Comparison of ENCODE assay signal across 1 cellular context in the genomic region with DNA sequence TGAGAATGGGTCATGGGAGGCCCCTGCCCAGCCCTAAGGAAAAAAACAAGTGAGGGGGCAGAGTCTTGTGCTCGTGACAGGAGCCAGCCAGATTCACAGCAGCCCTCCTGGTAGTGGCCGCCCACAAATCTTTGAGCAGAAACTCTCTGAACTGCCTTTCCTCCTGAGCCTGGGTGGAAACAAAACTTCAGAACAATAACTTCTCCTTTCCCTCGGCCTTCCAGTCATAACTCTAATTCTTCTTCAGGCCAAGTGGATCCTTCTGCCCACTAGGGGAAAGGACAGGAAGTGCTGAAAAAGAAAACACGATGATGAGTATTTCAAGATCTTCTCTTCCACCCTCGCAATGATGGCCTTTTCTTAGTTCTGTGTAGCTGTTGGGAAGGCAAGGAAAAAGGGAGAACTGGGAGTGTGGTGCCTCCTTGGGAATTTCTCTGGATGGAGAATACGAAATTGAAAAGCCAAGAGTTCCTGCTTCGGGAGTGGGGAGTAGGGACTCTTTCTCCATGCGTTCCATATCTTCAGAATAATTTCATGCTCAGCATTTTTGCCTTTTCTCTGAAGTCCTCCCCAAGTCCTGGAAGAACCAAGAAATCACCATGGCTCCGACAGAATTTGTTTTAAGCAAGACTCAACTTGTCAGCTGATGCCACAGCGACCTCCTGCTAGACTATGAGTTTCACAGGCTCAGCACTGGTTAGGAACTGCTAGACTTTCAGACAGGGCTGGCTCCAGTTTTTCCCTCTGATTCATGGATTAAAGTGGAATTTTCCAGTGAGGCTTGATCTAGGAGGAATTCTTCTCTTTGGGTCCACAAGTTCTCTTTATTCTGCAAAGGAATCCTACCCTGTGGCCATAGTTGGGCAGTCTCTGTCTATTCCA.
TF ChIP-seq lines count a peak whose summit lies in the region.

No MANE protein-coding gene starts in this region.

TF ChIP-seq in H1, 55 proteins besides CTCF, POLR2A, EP300 and RAD21 (continued from another document):
- TF ChIP-seq, protein P1, sequence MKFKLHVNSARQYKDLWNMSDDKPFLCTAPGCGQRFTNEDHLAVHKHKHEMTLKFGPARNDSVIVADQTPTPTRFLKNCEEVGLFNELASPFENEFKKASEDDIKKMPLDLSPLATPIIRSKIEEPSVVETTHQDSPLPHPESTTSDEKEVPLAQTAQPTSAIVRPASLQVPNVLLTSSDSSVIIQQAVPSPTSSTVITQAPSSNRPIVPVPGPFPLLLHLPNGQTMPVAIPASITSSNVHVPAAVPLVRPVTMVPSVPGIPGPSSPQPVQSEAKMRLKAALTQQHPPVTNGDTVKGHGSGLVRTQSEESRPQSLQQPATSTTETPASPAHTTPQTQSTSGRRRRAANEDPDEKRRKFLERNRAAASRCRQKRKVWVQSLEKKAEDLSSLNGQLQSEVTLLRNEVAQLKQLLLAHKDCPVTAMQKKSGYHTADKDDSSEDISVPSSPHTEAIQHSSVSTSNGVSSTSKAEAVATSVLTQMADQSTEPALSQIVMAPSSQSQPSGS (IDR thresholded peaks at IDR 0.05; ENCODE audit: low read length): no peak
- TF ChIP-seq TAF1 (IDR thresholded peaks at IDR 0.05; ENCODE audit: low read depth, low read length): no peak
- TF ChIP-seq KDM4A (IDR thresholded peaks at IDR 0.05; ENCODE audit: low read depth, low read length, severe bottlenecking): no peak
- TF ChIP-seq, protein P2, sequence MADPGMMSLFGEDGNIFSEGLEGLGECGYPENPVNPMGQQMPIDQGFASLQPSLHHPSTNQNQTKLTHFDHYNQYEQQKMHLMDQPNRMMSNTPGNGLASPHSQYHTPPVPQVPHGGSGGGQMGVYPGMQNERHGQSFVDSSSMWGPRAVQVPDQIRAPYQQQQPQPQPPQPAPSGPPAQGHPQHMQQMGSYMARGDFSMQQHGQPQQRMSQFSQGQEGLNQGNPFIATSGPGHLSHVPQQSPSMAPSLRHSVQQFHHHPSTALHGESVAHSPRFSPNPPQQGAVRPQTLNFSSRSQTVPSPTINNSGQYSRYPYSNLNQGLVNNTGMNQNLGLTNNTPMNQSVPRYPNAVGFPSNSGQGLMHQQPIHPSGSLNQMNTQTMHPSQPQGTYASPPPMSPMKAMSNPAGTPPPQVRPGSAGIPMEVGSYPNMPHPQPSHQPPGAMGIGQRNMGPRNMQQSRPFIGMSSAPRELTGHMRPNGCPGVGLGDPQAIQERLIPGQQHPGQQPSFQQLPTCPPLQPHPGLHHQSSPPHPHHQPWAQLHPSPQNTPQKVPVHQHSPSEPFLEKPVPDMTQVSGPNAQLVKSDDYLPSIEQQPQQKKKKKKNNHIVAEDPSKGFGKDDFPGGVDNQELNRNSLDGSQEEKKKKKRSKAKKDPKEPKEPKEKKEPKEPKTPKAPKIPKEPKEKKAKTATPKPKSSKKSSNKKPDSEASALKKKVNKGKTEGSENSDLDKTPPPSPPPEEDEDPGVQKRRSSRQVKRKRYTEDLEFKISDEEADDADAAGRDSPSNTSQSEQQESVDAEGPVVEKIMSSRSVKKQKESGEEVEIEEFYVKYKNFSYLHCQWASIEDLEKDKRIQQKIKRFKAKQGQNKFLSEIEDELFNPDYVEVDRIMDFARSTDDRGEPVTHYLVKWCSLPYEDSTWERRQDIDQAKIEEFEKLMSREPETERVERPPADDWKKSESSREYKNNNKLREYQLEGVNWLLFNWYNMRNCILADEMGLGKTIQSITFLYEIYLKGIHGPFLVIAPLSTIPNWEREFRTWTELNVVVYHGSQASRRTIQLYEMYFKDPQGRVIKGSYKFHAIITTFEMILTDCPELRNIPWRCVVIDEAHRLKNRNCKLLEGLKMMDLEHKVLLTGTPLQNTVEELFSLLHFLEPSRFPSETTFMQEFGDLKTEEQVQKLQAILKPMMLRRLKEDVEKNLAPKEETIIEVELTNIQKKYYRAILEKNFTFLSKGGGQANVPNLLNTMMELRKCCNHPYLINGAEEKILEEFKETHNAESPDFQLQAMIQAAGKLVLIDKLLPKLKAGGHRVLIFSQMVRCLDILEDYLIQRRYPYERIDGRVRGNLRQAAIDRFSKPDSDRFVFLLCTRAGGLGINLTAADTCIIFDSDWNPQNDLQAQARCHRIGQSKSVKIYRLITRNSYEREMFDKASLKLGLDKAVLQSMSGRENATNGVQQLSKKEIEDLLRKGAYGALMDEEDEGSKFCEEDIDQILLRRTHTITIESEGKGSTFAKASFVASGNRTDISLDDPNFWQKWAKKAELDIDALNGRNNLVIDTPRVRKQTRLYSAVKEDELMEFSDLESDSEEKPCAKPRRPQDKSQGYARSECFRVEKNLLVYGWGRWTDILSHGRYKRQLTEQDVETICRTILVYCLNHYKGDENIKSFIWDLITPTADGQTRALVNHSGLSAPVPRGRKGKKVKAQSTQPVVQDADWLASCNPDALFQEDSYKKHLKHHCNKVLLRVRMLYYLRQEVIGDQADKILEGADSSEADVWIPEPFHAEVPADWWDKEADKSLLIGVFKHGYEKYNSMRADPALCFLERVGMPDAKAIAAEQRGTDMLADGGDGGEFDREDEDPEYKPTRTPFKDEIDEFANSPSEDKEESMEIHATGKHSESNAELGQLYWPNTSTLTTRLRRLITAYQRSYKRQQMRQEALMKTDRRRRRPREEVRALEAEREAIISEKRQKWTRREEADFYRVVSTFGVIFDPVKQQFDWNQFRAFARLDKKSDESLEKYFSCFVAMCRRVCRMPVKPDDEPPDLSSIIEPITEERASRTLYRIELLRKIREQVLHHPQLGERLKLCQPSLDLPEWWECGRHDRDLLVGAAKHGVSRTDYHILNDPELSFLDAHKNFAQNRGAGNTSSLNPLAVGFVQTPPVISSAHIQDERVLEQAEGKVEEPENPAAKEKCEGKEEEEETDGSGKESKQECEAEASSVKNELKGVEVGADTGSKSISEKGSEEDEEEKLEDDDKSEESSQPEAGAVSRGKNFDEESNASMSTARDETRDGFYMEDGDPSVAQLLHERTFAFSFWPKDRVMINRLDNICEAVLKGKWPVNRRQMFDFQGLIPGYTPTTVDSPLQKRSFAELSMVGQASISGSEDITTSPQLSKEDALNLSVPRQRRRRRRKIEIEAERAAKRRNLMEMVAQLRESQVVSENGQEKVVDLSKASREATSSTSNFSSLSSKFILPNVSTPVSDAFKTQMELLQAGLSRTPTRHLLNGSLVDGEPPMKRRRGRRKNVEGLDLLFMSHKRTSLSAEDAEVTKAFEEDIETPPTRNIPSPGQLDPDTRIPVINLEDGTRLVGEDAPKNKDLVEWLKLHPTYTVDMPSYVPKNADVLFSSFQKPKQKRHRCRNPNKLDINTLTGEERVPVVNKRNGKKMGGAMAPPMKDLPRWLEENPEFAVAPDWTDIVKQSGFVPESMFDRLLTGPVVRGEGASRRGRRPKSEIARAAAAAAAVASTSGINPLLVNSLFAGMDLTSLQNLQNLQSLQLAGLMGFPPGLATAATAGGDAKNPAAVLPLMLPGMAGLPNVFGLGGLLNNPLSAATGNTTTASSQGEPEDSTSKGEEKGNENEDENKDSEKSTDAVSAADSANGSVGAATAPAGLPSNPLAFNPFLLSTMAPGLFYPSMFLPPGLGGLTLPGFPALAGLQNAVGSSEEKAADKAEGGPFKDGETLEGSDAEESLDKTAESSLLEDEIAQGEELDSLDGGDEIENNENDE (IDR thresholded peaks at IDR 0.05; ENCODE audit: insufficient replicate concordance, low read length): no peak
TF ChIP-seq in H1: peak in this region for 0.
